In the genomic region with DNA sequence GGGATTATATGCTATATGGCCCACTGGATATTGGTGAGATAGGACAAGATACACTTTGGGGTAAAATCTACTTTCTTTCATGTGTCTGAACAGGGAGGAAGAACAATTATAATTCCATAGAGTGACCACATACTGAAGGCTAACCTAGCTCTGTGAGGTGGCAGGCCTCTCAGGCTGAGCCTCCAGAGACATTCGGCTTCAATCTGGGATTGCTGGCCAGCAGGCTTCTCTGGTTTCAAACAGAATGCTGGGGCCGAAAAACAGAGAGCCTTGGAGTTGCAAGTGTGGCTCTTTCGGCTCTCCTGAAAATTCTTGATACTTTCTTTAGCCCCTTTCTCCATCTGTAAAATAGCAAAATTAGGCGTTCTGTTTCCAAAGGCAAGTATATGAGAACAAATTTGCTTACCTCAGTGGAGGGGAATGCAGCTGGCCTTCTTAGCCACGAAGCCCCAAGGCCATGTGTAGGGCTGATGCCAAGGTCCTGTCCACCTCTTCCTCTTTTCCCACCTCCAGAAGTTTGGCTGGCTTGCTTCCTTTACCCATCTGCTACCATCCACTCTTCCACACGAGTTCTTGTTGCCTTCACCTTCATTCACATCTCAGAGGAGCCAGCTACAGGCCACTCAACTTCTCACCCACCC, we compare ENCODE assay signal across 1 cellular context.
TF ChIP-seq lines count a peak whose summit lies in the region.

No MANE protein-coding gene starts in this region.

TF ChIP-seq in GM23338, 12 proteins besides CTCF, POLR2A, EP300 and RAD21 (continued from another document):
- TF ChIP-seq REST (IDR thresholded peaks at IDR 0.05; ENCODE audit: unreplicated experiment) (no peak), CREB1 (CRISPR knock-in tag; IDR thresholded peaks at IDR 0.05; ENCODE audit: low read depth) (no peak), POLR2AphosphoS5 (IDR thresholded peaks at IDR 0.05; ENCODE audit: low read depth) (no peak), JUNB (IDR thresholded peaks at IDR 0.05; ENCODE audit: unreplicated experiment) (no peak)
